4 cellular contexts compared by ENCODE assay signal in the genomic region with DNA sequence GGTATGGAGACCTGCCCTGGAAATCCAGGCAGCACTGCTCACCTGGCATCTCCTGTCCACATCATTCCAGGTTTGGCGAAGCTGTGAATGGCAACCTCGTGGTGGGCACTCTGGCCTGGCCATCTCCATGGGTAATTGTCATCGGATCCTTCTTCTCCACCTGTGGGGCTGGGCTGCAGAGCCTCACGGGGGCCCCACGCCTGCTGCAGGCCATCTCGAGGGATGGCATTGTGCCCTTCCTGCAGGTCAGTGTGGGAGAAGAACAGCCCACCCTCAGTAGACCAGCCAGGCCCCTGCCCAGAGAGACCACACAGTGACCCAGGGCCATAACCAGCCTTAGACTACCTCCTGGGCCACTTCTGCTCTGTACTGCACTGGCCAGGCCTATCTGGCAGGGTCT. TPM values are rescaled to one million over a fixed set of nuclear protein-coding genes. Genes with fewer than 3 reads are reported as not detected.
"Had no signal": no experiment of that assay in that cellular context is flagged by ENCODE, and none has a peak within 500 bp of the region (broad histone marks: within the 10 kb centered on the region; RNA-seq: fewer than 3 reads in every experiment).

No MANE protein-coding gene starts in this region.

- DNase-seq: GDM1, GF-D8 had no signal

- H3K4me3 ChIP-seq: GM12878 had no signal

- ATAC-seq: GM12878 had no signal

RNA-seq across cellular contexts. Expression of gene MMP9, which starts 36.2 kb away (rescaled TPM):
- total RNA-seq: G401 had no signal
